In the genomic region with DNA sequence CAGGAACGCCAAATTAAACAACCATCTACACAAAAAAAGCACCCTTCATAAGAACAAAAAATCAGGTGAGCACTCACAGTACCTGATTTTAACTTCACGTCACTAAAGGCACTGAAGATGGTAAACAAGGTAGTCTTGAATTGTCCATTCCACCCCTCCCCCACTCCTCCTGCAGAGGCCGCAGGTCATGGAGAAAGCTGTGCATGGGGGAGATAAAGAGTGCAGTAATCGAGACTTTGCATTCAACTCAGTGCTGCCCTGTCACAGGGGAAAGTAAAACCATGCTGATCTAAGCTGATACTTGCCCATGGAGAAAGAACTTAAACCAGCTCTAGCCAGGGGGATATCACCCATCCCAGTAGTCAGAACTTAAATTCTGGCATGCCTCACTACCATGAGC, we compare ENCODE assay signal across 20 cellular contexts.
DNase-seq lines count a peak whose midpoint lies in the region; ATAC-seq, FAIRE-seq and TF ChIP-seq lines count a peak whose summit lies in the region.
"Had no signal": no experiment of that assay in that cellular context is flagged by ENCODE, and none has a peak within 500 bp of the region (broad histone marks: within the 10 kb centered on the region; RNA-seq: fewer than 3 reads in every experiment).

No MANE protein-coding gene starts in this region.

- no peak for TF ChIP-seq POLR2A in K562 (conservative IDR thresholded peaks at IDR 0.05)

- H3K9me1 ChIP-seq in K562 (ENCODE audit: control insufficient read depth, insufficient read depth, low read length) = no peaks in the 10 kb centered on the region

- no peak for TF ChIP-seq RAD21 in K562 (CRISPR knock-in tag; conservative IDR thresholded peaks at IDR 0.05 in 1 of 2, IDR thresholded peaks at IDR 0.05 in 1 of 2)

- intact Hi-C loops in K562 (cut with micrococcal nuclease) = no loop called here

- H3K79me1 ChIP-seq in mesenchymal stem cell (replicated peaks; ENCODE audit: low read length, poor library complexity, severe bottlenecking) = no peaks in the 10 kb centered on the region

- H2BK15ac ChIP-seq in mesenchymal stem cell (ENCODE audit: low read depth, poor library complexity, severe bottlenecking) = no peak overlapping the region

- no peak overlapping the region for H3K14ac ChIP-seq in mesenchymal stem cell (ENCODE audit: low read length in 2 of 2)

- POLR2A ChIA-PET in K562 (lab: Yijun Ruan, JAX) = interaction anchor here (0.8 to 1.1 kb wide), 4 partner anchors 10 to 203 kb away, joined by 3 to 5 read pairs (median 4); no protein-coding TSS in a partner anchor

- no peak overlapping the region for H3K4me3 ChIP-seq in K562
- no peak overlapping the region for H3K4me3 ChIP-seq in mesenchymal stem cell (ENCODE audit: insufficient read depth in 1 of 2, low read depth in 1 of 2, low read length in 2 of 2)
- H3K4me3 ChIP-seq: A549, BLaER1 had no signal

- no peak overlapping the region for H4K91ac ChIP-seq in mesenchymal stem cell (ENCODE audit: low read length)

- no peak overlapping the region for H2AK5ac ChIP-seq in mesenchymal stem cell (ENCODE audit: low read length, severe bottlenecking)

- DNase-seq in ELF-1 (ENCODE audit: low read depth, low spot score) (peak; percentile 4), OCI-M1 (lab: John Stamatoyannopoulos, UW) (peak; percentile 76), K562 (ENCODE audit: extremely low read depth in 1 of 4, low spot score in 3 of 4) (peak in 2 of 4 experiments; percentile 34 to 80), GM03348 (ENCODE audit: low spot score) (no peak), mesenchymal stem cell (no peak), AG08396 (ENCODE audit: low spot score) (no peak)
- DNase-seq: BE2C; C1 segment of cervical spinal cord; Caco-2; Calu3; CD4-positive, alpha-beta T cell; CD8-positive, alpha-beta T cell; DMS79 treated with DMSO at 0.1 percent for 48 hours; GDM1 had no signal

- H2AFZ ChIP-seq in K562 (ENCODE audit: low read depth, low read length) (no peak overlapping the region), mesenchymal stem cell (ENCODE audit: low read depth, low read length) (no peak overlapping the region)

- no peaks in the 10 kb centered on the region for H3K27me3 ChIP-seq in K562 (ENCODE audit: control insufficient read depth in 2 of 2, insufficient read depth in 2 of 2, low read length in 2 of 2)
- no peaks in the 10 kb centered on the region for H3K27me3 ChIP-seq in mesenchymal stem cell (ENCODE audit: control insufficient read depth in 1 of 2, insufficient read depth in 1 of 2, low read length in 2 of 2)
- H3K27me3 ChIP-seq: BLaER1 had no signal

- H3K23ac ChIP-seq in mesenchymal stem cell (ENCODE audit: low read length in 2 of 2) = no peak overlapping the region

- no peaks in the 10 kb centered on the region for H3K79me2 ChIP-seq in K562 (ENCODE audit: control insufficient read depth, insufficient read depth, low read length)

- no peaks in the 10 kb centered on the region for H3K36me3 ChIP-seq in K562 (ENCODE audit: control insufficient read depth, insufficient read depth, low read length)
- no peaks in the 10 kb centered on the region for H3K36me3 ChIP-seq in mesenchymal stem cell (ENCODE audit: control insufficient read depth in 1 of 2, insufficient read depth in 2 of 2, low read depth in 1 of 2, low read length in 2 of 2)
- H3K36me3 ChIP-seq: BE2C, BLaER1 had no signal

- no peaks in the 10 kb centered on the region for H4K20me1 ChIP-seq in K562 (replicated peaks; ENCODE audit: control insufficient read depth, insufficient read depth, low read length)
- H4K20me1 ChIP-seq: BLaER1 had no signal

- no peak overlapping the region for H3K4ac ChIP-seq in mesenchymal stem cell (ENCODE audit: low read depth in 1 of 2, low read length in 2 of 2)

- no peak overlapping the region for H3K18ac ChIP-seq in mesenchymal stem cell (ENCODE audit: low read depth in 1 of 2, low read length in 2 of 2)

- peak; percentile 64 for TF ChIP-seq EP300 in K562 (IDR thresholded peaks at IDR 0.05; ENCODE audit: low read length)

- H3K27ac ChIP-seq in K562 (ENCODE audit: extremely low read depth, low read depth, low read length) (no peak overlapping the region), mesenchymal stem cell (ENCODE audit: low read length, poor library complexity, severe bottlenecking) (no peak overlapping the region)
- H3K27ac ChIP-seq: 22Rv1, A549, BLaER1 had no signal

- no peak overlapping the region for H4K8ac ChIP-seq in mesenchymal stem cell (ENCODE audit: low read length)

- in situ Hi-C loops in K562 (cut with MboI) = no loop called here

- H3K9me3 ChIP-seq in K562 (replicated peaks; ENCODE audit: control insufficient read depth, insufficient read depth, low read depth, low read length) (no peaks in the 10 kb centered on the region), mesenchymal stem cell (ENCODE audit: control insufficient read depth, low read length) (no peaks in the 10 kb centered on the region)
- H3K9me3 ChIP-seq: A549, BE2C, BLaER1, Caco-2 had no signal

- no peak overlapping the region for H2BK12ac ChIP-seq in mesenchymal stem cell (ENCODE audit: low read length in 2 of 2)

- FAIRE-seq in K562 (lab: Jason Lieb, UNC) = peak; percentile 67
- FAIRE-seq: A549, D721Med, GM12891, GM19239 had no signal

- no peak overlapping the region for H2BK120ac ChIP-seq in mesenchymal stem cell (ENCODE audit: low read depth, low read length)

- no peak overlapping the region for H3K9ac ChIP-seq in K562 (ENCODE audit: insufficient read depth in 1 of 2, low read depth in 2 of 2, low read length in 2 of 2)
- H3K9ac ChIP-seq in mesenchymal stem cell (ENCODE audit: low read length) = no peak overlapping the region
- H3K9ac ChIP-seq: BLaER1 had no signal

- H3K4me1 ChIP-seq in K562 (replicated peaks in 1 of 2; ENCODE audit: control insufficient read depth in 2 of 2, insufficient read depth in 2 of 2, low read length in 2 of 2) = peaks cover 0 to 12% of the 10 kb centered on the region in 2 experiments; a peak in 3 of 5 replicates
- H3K4me1 ChIP-seq in mesenchymal stem cell (ENCODE audit: control insufficient read depth, insufficient read depth, low read depth, low read length) = no peaks in the 10 kb centered on the region
- H3K4me1 ChIP-seq: A549, BE2C, BLaER1, Caco-2 had no signal

- BruUV-seq in K562 (replicated peaks; lab: Mats Ljungman, UMichigan) = no TSS peak

- peak; percentile 95 for ATAC-seq in K562
- ATAC-seq: A549; CD8-positive, alpha-beta T cell had no signal

- H3K4me2 ChIP-seq in K562 (ENCODE audit: insufficient read depth, low read length) (no peak overlapping the region), mesenchymal stem cell (ENCODE audit: low read length, poor library complexity, severe bottlenecking) (no peak overlapping the region)
- H3K4me2 ChIP-seq: A549, BLaER1 had no signal

- no peak for TF ChIP-seq CTCF in K562 (IDR thresholded peaks at IDR 0.05 in 2 of 3, conservative IDR thresholded peaks at IDR 0.05 in 1 of 3; ENCODE audit: insufficient read depth in 2 of 3, low read depth in 1 of 3, low read length in 3 of 3)

- WGBS in K562 (ENCODE audit: insufficient coverage, low coverage, missing lambda C conversion rate) = 0% methylated on average over 4 of the region's 4 CpGs
- 61% methylated on average over 3 of the region's 4 CpGs for WGBS in mesenchymal stem cell

- CTCF ChIA-PET in K562 (lab: Yijun Ruan, JAX; ENCODE audit: low intra/inter-chr PET ratio) = no interaction called here

- no peak overlapping the region for H2BK5ac ChIP-seq in mesenchymal stem cell (ENCODE audit: low read depth, low read length, poor library complexity, severe bottlenecking)

TF ChIP-seq in K562, 482 proteins besides CTCF, POLR2A, EP300 and RAD21 (continues in another document):
- TF ChIP-seq ZNF197 (CRISPR knock-in tag; IDR thresholded peaks at IDR 0.05; ENCODE audit: low read depth) (no peak), KAT2B (IDR thresholded peaks at IDR 0.05; ENCODE audit: low read depth, low read length) (no peak), BRF1 (IDR thresholded peaks at IDR 0.05; ENCODE audit: borderline replicate concordance, extremely low read depth, insufficient read length) (no peak), NFIC (IDR thresholded peaks at IDR 0.05) (peak; percentile 44; the same call in 1 of the 2 replicates), TAL1 (IDR thresholded peaks at IDR 0.05) (peak; percentile 85), ILK (tag; IDR thresholded peaks at IDR 0.05; ENCODE audit: borderline replicate concordance, low read depth) (no peak), SMARCA4 (IDR thresholded peaks at IDR 0.05) (peak; percentile 63), NR2C2 (CRISPR knock-in tag; IDR thresholded peaks at IDR 0.05) (no peak), NR2C2 (tag; IDR thresholded peaks at IDR 0.05) (peak; percentile 69), TRIM24 (IDR thresholded peaks at IDR 0.05) (peak; percentile 63 to 76; a peak in 3 of 4 replicates), SMARCE1 (IDR thresholded peaks at IDR 0.05) (no peak), CREBBP (IDR thresholded peaks at IDR 0.05; ENCODE audit: low read depth, low read length) (no peak), ZC3H4 (CRISPR knock-in tag; IDR thresholded peaks at IDR 0.05; ENCODE audit: borderline replicate concordance) (no peak), DNMT1 (IDR thresholded peaks at IDR 0.05) (no peak), DPF2 (IDR thresholded peaks at IDR 0.05) (peak; percentile 82), KLF6 (CRISPR knock-in tag; IDR thresholded peaks at IDR 0.05; ENCODE audit: borderline replicate concordance) (no peak), ZNF408 (CRISPR knock-in tag; IDR thresholded peaks at IDR 0.05; ENCODE audit: low read depth) (no peak), POLR2AphosphoS5 (IDR thresholded peaks at IDR 0.05; ENCODE audit: control insufficient read depth, insufficient read depth, low read depth, low read length) (peak; percentile 72), CHD2 (IDR thresholded peaks at IDR 0.05; ENCODE audit: low read depth, low read length) (0 out of 2 replicates have a peak, but pooled peaks have one; percentile 21)
- TF ChIP-seq, protein P1, sequence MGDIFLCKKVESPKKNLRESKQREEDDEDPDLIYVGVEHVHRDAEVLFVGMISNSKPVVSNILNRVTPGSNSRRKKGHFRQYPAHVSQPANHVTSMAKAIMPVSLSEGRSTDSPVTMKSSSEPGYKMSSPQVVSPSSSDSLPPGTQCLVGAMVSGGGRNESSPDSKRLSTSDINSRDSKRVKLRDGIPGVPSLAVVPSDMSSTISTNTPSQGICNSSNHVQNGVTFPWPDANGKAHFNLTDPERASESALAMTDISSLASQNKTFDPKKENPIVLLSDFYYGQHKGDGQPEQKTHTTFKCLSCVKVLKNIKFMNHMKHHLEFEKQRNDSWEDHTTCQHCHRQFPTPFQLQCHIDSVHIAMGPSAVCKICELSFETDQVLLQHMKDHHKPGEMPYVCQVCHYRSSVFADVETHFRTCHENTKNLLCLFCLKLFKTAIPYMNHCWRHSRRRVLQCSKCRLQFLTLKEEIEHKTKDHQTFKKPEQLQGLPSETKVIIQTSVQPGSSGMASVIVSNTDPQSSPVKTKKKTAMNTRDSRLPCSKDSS (IDR thresholded peaks at IDR 0.05; ENCODE audit: low read depth, partially characterized antibody) = no peak

Comparison
In these comparisons a context has a peak if more than half of its experiments do, and no peak if none do; other contexts are left out.
1. DNase-seq: peak in ELF-1 (single experiment) and OCI-M1 (single experiment); none in GM03348 (single experiment), mesenchymal stem cell (single experiment) and AG08396 (single experiment).